ENCODE assay signal across 8 cellular contexts in genomic region chr19:39845621-39846175, GRCh38. TPM values are rescaled to one million over a fixed set of nuclear protein-coding genes. Genes with fewer than 3 reads are reported as not detected.
DNase-seq lines count a peak whose midpoint lies in the region; ATAC-seq, FAIRE-seq and TF ChIP-seq lines count a peak whose summit lies in the region.

No MANE protein-coding gene starts in this region.

- no peaks in the 10 kb centered on the region for H3K9me1 ChIP-seq in K562 (ENCODE audit: control insufficient read depth, insufficient read depth, low read length)

- ATAC-seq in K562 = peak; percentile 60
- no peak for ATAC-seq in GM21723 (IDR thresholded peaks at IDR 0.05; ENCODE audit: unreplicated experiment)

- peak overlapping the region; percentile 67 for H2AFZ ChIP-seq in K562 (ENCODE audit: low read depth, low read length)

- H3K27me3 ChIP-seq in K562 (ENCODE audit: control insufficient read depth in 2 of 2, insufficient read depth in 2 of 2, low read length in 2 of 2) (no peaks in the 10 kb centered on the region), kidney epithelial cell (ENCODE audit: control insufficient read depth, insufficient read depth, low read length) (no peaks in the 10 kb centered on the region), stomach (no peaks in the 10 kb centered on the region)

- in situ Hi-C loops in K562 (cut with MboI) = no loop called here

- peak; percentile 26 for TF ChIP-seq CTCF in 22Rv1 (IDR thresholded peaks at IDR 0.05)
- TF ChIP-seq CTCF in GM12874 (IDR thresholded peaks at IDR 0.05; ENCODE audit: insufficient read depth, low read depth, low read length) = 0 out of 2 replicates have a peak, but pooled peaks have one; percentile 13
- TF ChIP-seq CTCF in K562 (IDR thresholded peaks at IDR 0.05 in 2 of 3, conservative IDR thresholded peaks at IDR 0.05 in 1 of 3; ENCODE audit: insufficient read depth in 2 of 3, low read depth in 1 of 3, low read length in 3 of 3) = peak in 2 of 3 experiments; percentile 39 to 40; a peak in 5 of 6 replicates
- TF ChIP-seq CTCF in kidney epithelial cell (IDR thresholded peaks at IDR 0.05; ENCODE audit: insufficient read depth, low read length, poor library complexity, severe bottlenecking) = peak; percentile 26
- no peak for TF ChIP-seq CTCF in stomach (IDR thresholded peaks at IDR 0.05)

- H3K4me1 ChIP-seq in K562 (replicated peaks in 1 of 2; ENCODE audit: control insufficient read depth in 2 of 2, insufficient read depth in 2 of 2, low read length in 2 of 2) (peaks cover 25 to 46% of the 10 kb centered on the region in 2 experiments; a peak in 4 of 5 replicates), stomach (peaks cover 27 to 55% (median 45%) of the 10 kb centered on the region in 4 donors)

- peak overlapping the region; percentile 93 to 96 for H3K9ac ChIP-seq in K562 (ENCODE audit: insufficient read depth in 1 of 2, low read depth in 2 of 2, low read length in 2 of 2)

- DNase-seq in NCI-H345 treated with DMSO at 0.1 percent for 48 hours (lab: John Stamatoyannopoulos, UW; ENCODE audit: unreplicated experiment) = peak; percentile 42
- DNase-seq in K562 (ENCODE audit: extremely low read depth in 1 of 4, low spot score in 3 of 4) = peak; percentile 60 to 69 (median 67)
- no peak for DNase-seq in kidney epithelial cell (ENCODE audit: low read depth)
- no peak for DNase-seq in stomach
- DNase-seq in retina = no peak

- TF ChIP-seq POLR2A in K562 (conservative IDR thresholded peaks at IDR 0.05) (no peak), stomach (IDR thresholded peaks at IDR 0.05) (no peak)

- peaks cover 37% of the 10 kb centered on the region for H4K20me1 ChIP-seq in K562 (replicated peaks; ENCODE audit: control insufficient read depth, insufficient read depth, low read length)

- H3K79me2 ChIP-seq in K562 (ENCODE audit: control insufficient read depth, insufficient read depth, low read length) = peaks cover 58% of the 10 kb centered on the region

- FAIRE-seq in K562 (lab: Jason Lieb, UNC) = no peak

- CTCF ChIA-PET in K562 (lab: Yijun Ruan, JAX; ENCODE audit: low intra/inter-chr PET ratio) = interaction anchor here (0.7 kb wide), 1 partner anchor 52 kb away, joined by 3 read pairs; no protein-coding TSS in a partner anchor

- POLR2A ChIA-PET in K562 (lab: Yijun Ruan, JAX) = interaction anchor here (0.6 to 2.6 kb wide), 5 partner anchors 12 to 329 kb away, joined by 3 to 17 read pairs (median 3); partner anchors contain the start of gene DYRK1B

- no peaks in the 10 kb centered on the region for H3K9me3 ChIP-seq in K562 (replicated peaks; ENCODE audit: control insufficient read depth, insufficient read depth, low read depth, low read length)
- no peaks in the 10 kb centered on the region for H3K9me3 ChIP-seq in stomach

- under 1% methylated on average over 26 of the region's 26 CpGs for WGBS in K562 (ENCODE audit: insufficient coverage, low coverage, missing lambda C conversion rate)
- WGBS in stomach, 5 donors = 0 to 1% (median 0%) methylated on average over 21 to 26 of the region's 26 CpGs

- H3K36me3 ChIP-seq in K562 (ENCODE audit: control insufficient read depth, insufficient read depth, low read length) (peaks cover 27% of the 10 kb centered on the region; the same call in 2 of the 3 replicates), kidney epithelial cell (ENCODE audit: control insufficient read depth, insufficient read depth, low read length) (no peaks in the 10 kb centered on the region), stomach (no peaks in the 10 kb centered on the region)

- TF ChIP-seq EP300 in K562 (IDR thresholded peaks at IDR 0.05; ENCODE audit: low read length) (no peak), stomach (IDR thresholded peaks at IDR 0.05) (no peak)

- H3K27ac ChIP-seq in 22Rv1 (peak overlapping the region; percentile 73), K562 (ENCODE audit: extremely low read depth, low read depth, low read length) (peak overlapping the region; percentile 79), stomach (peak overlapping the region; percentile 80 to 91 (median 89))

- H3K4me2 ChIP-seq in K562 (ENCODE audit: insufficient read depth, low read length) = peak overlapping the region; percentile 96

- H3K4me3 ChIP-seq in K562 = peak overlapping the region; percentile 86
- peak overlapping the region; percentile 65 for H3K4me3 ChIP-seq in kidney epithelial cell (ENCODE audit: low read depth, low read length)
- peak overlapping the region; percentile 72 to 97 (median 84) for H3K4me3 ChIP-seq in stomach

- no peak for TF ChIP-seq RAD21 in K562 (CRISPR knock-in tag; conservative IDR thresholded peaks at IDR 0.05 in 1 of 2, IDR thresholded peaks at IDR 0.05 in 1 of 2)

- BruUV-seq in K562 (replicated peaks; lab: Mats Ljungman, UMichigan) = TSS peak; percentile 61

- intact Hi-C loops in K562 (cut with micrococcal nuclease) = loop anchor here (2.0 kb wide), 1 partner anchor 79 kb away; no protein-coding TSS in a partner anchor
- intact Hi-C loops in stomach (cut with DNase I; ENCODE audit: low total_unique reads) = no loop called here

TF ChIP-seq in K562, 482 proteins besides CTCF, POLR2A, EP300 and RAD21 (continues in another document):
- no peak for TF ChIP-seq ZC3H11A (IDR thresholded peaks at IDR 0.05; ENCODE audit: low read depth, low read length)
- TF ChIP-seq POLR2AphosphoS5 (IDR thresholded peaks at IDR 0.05; ENCODE audit: control insufficient read depth, insufficient read depth, low read depth, low read length) = peak; percentile 39; the same call in 1 of the 2 replicates
- no peak for TF ChIP-seq CREB1 (IDR thresholded peaks at IDR 0.05)
- TF ChIP-seq CREB1 (CRISPR knock-in tag; IDR thresholded peaks at IDR 0.05) = no peak
- no peak for TF ChIP-seq ZNF239 (CRISPR knock-in tag; IDR thresholded peaks at IDR 0.05)
- TF ChIP-seq ZNF311 (CRISPR knock-in tag; IDR thresholded peaks at IDR 0.05) = no peak
- no peak for TF ChIP-seq DMBX1 (CRISPR knock-in tag; IDR thresholded peaks at IDR 0.05; ENCODE audit: borderline replicate concordance)
- TF ChIP-seq ZNF561 (CRISPR knock-in tag; conservative IDR thresholded peaks at IDR 0.05) = no peak
- peak; percentile 85 for TF ChIP-seq ZZZ3 (IDR thresholded peaks at IDR 0.05)
- TF ChIP-seq CBFB (CRISPR knock-in tag; IDR thresholded peaks at IDR 0.05) = 0 out of 2 replicates have a peak, but pooled peaks have one; percentile 19
- no peak for TF ChIP-seq PRPF4 (IDR thresholded peaks at IDR 0.05; ENCODE audit: insufficient read depth, low read depth, low read length, poor library complexity, severe bottlenecking)
- 0 out of 2 replicates have a peak, but pooled peaks have one; percentile 20 for TF ChIP-seq FOXK1 (CRISPR knock-in tag; IDR thresholded peaks at IDR 0.05; ENCODE audit: borderline replicate concordance)
- no peak for TF ChIP-seq ZNF124 (CRISPR knock-in tag; IDR thresholded peaks at IDR 0.05)

RNA-seq across cellular contexts. Expression of gene FBL, which starts 0.5 kb away (rescaled TPM):
- total RNA-seq in K562 (2011; cell fraction: chromatin; rRNA removed; ENCODE audit: low replicate concordance) = 90.3 and 153 TPM in 2 replicates
- total RNA-seq in K562 (2011; cell fraction: nucleolus; rRNA removed) = 155 and 156 TPM in 2 replicates
- total RNA-seq in K562 (2011; cell fraction: nucleoplasm; rRNA removed) = 201 and 290 TPM in 2 replicates
- total RNA-seq in K562 (2014; rRNA removed) = 448 and 524 TPM in 2 replicates
- 676 and 696 TPM in 2 replicates for total RNA-seq in K562 (2014; rRNA removed; fragmentation: Illumina TruSeq; extraction: Trizol)
- total RNA-seq in K562 (2015; rRNA removed; fragmentation: Illumina TruSeq; extraction: Trizol) = 565 and 575 TPM in 2 replicates
- total RNA-seq in K562 (2021) = 761 and 811 TPM in 2 replicates
- 843 and 1,244 TPM in 2 replicates for polyA plus RNA-seq in K562 (2011; rRNA removed)
- 1,200 and 1,290 TPM in 2 replicates for polyA plus RNA-seq in K562 (2011; cell fraction: cytosol; rRNA removed)
- polyA plus RNA-seq in K562 (2011; cell fraction: nucleus; rRNA removed) = 284 and 323 TPM in 2 replicates
- polyA plus RNA-seq in K562 (2012) = 476 and 792 TPM in 2 replicates
- 1,561 and 1,696 TPM in 2 replicates for polyA plus RNA-seq in K562 (2014; fragmentation: Illumina TruSeq; extraction: Trizol)
- polyA plus RNA-seq in K562 (2014; fragmentation: Nextera tagmentation; extraction: Ambion mirVana) = 100 to 1,000 TPM; 201 to 235 TPM
- polyA plus RNA-seq in K562 (2014; rRNA removed) = 672 and 721 TPM in 2 replicates
- 930 and 947 TPM in 2 replicates for polyA minus RNA-seq in K562 (2011; rRNA and poly(A)+ RNA removed)
- polyA minus RNA-seq in K562 (2011; cell fraction: cytosol; rRNA and poly(A)+ RNA removed) = 316 and 353 TPM in 2 replicates
- 33.4 and 57.8 TPM in 2 replicates for polyA minus RNA-seq in K562 (2011; cell fraction: nucleus; rRNA and poly(A)+ RNA removed)
- 162 and 224 TPM in 2 replicates for total RNA-seq in kidney epithelial cell
- total RNA-seq in stomach = 100 to 1,000 TPM in 4 of 5 donors, 10 to 100 TPM in 1; 59.8 to 311 (median 129) TPM
- 100 to 1,000 TPM; 229 to 331 (median 318) TPM for polyA plus RNA-seq in stomach

RNA-seq across cellular contexts. Expression of gene DYRK1B, which starts 11.7 kb away (rescaled TPM):
- 12.5 and 24.0 TPM in 2 replicates for total RNA-seq in K562 (2011; cell fraction: chromatin; rRNA removed; ENCODE audit: low replicate concordance)
- total RNA-seq in K562 (2011; cell fraction: nucleolus; rRNA removed) = 15.0 and 17.8 TPM in 2 replicates
- total RNA-seq in K562 (2011; cell fraction: nucleoplasm; rRNA removed) = 10.2 and 12.4 TPM in 2 replicates
- 2.5 and 3.0 TPM in 2 replicates for total RNA-seq in K562 (2014; rRNA removed)
- total RNA-seq in K562 (2014; rRNA removed; fragmentation: Illumina TruSeq; extraction: Trizol) = 0.35 and 0.91 TPM in 2 replicates
- total RNA-seq in K562 (2015; rRNA removed; fragmentation: Illumina TruSeq; extraction: Trizol) = 1.1 and 1.3 TPM in 2 replicates
- total RNA-seq in K562 (2021) = 5.0 and 5.2 TPM in 2 replicates
- 1.3 and 3.0 TPM in 2 replicates for polyA plus RNA-seq in K562 (2011; rRNA removed)
- 1.1 and 2.3 TPM in 2 replicates for polyA plus RNA-seq in K562 (2011; cell fraction: cytosol; rRNA removed)
- polyA plus RNA-seq in K562 (2011; cell fraction: nucleus; rRNA removed) = 10.2 and 15.4 TPM in 2 replicates
- 3.8 and 7.2 TPM in 2 replicates for polyA plus RNA-seq in K562 (2012)
- polyA plus RNA-seq in K562 (2014; fragmentation: Illumina TruSeq; extraction: Trizol) = 1.5 and 2.6 TPM in 2 replicates
- polyA plus RNA-seq in K562 (2014; fragmentation: Nextera tagmentation; extraction: Ambion mirVana) = not detected
- 1.4 and 2.0 TPM in 2 replicates for polyA plus RNA-seq in K562 (2014; rRNA removed)
- polyA minus RNA-seq in K562 (2011; rRNA and poly(A)+ RNA removed) = 2.2 and 3.0 TPM in 2 replicates
- 5.1 and 6.6 TPM in 2 replicates for polyA minus RNA-seq in K562 (2011; cell fraction: cytosol; rRNA and poly(A)+ RNA removed)
- polyA minus RNA-seq in K562 (2011; cell fraction: nucleus; rRNA and poly(A)+ RNA removed) = 5.7 and 6.7 TPM in 2 replicates
- total RNA-seq in kidney epithelial cell = 19.3 and 26.6 TPM in 2 replicates
- total RNA-seq in stomach = 10 to 100 TPM in 3 of 5 donors, 1 to 10 TPM in 2; 3.9 to 28.4 (median 10.7) TPM
- 10 to 100 TPM in 1 of 3 donors, 1 to 10 TPM in 2; 5.7 to 13.2 (median 9.1) TPM for polyA plus RNA-seq in stomach

Comparison
In these comparisons a context has a peak if more than half of its experiments do, and no peak if none do; other contexts are left out.
1. CTCF ChIP-seq: peak in 22Rv1 (single experiment), GM12874 (single experiment), K562 (2 of 3) and kidney epithelial cell (single experiment); none in stomach (0 of 7).
2. DNase-seq: peak in NCI-H345 treated with DMSO at 0.1 percent for 48 hours (single experiment) and K562 (4 of 4); none in kidney epithelial cell (single experiment), stomach (single experiment) and retina (single experiment).
3. Peak in every context shown above with its lines, with median percentiles within 50 percentile points of each other: H3K27ac ChIP-seq and H3K4me3 ChIP-seq.